Comparison of ENCODE assay signal across 21 cellular contexts in the genomic region with DNA sequence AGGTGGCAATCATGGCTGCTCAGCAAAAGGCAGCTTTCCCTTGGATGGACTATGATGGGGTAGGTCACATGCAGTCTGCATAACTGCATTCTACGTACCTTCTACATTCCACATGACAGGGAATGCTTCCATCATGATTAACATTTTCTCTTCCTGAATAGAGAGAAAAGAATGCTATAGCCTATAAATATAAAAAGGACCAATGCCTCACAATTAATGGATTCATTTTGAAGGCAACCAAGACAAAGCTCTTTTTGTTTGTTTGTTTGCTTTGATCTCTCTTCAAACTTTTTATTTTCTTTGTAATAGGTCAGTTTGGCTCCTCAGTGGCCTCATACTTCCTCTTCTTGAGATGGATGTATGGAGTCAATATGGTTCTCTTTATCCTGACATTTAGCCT.
"Had no signal": no experiment of that assay in that cellular context is flagged by ENCODE, and none has a peak within 500 bp of the region (broad histone marks: within the 10 kb centered on the region; RNA-seq: fewer than 3 reads in every experiment).

No MANE protein-coding gene starts in this region.

- ATAC-seq: effector memory CD8-positive, alpha-beta T cell; esophagus mucosa; foreskin keratinocyte; gastrocnemius medialis; heart right ventricle; left cardiac atrium; left lung; left ventricle myocardium superior; lower lobe of right lung; mucosa of descending colon had no signal

- H3K27me3 ChIP-seq: colonic mucosa, gastrocnemius medialis, heart right ventricle, left lung had no signal

- H3K27ac ChIP-seq: colonic mucosa, epithelial cell of prostate, foreskin keratinocyte, gastrocnemius medialis, heart right ventricle, left lung, lower lobe of right lung had no signal

- DNase-seq: colonic mucosa; cortex of kidney; effector CD8-positive, alpha-beta T cell; effector memory CD8-positive, alpha-beta T cell; endodermal cell; erythroblast; foreskin keratinocyte; gastrocnemius medialis; glutamatergic neuron; head of caudate nucleus; heart right ventricle; hippocampal formation; left cardiac atrium; left lung; left ventricle myocardium superior; lower lobe of right lung; mesenchymal stem cell; mucosa of descending colon; naive B cell had no signal

- H3K4me3 ChIP-seq: colonic mucosa, gastrocnemius medialis, heart right ventricle, left lung, lower lobe of right lung, mucosa of descending colon had no signal

- H3K9me3 ChIP-seq: colonic mucosa, gastrocnemius medialis, heart right ventricle, left lung, lower lobe of right lung, mucosa of descending colon had no signal

- H3K4me1 ChIP-seq: colonic mucosa, foreskin keratinocyte, gastrocnemius medialis, heart right ventricle, left lung, lower lobe of right lung had no signal

- H3K36me3 ChIP-seq: colonic mucosa, gastrocnemius medialis, heart right ventricle, left lung, lower lobe of right lung had no signal
